ENCODE assay signal across 8 cellular contexts in genomic region chr18:63422087-63422861, GRCh38. TPM values are rescaled to one million over a fixed set of nuclear protein-coding genes. Genes with fewer than 3 reads are reported as not detected.
A peak's percentile ranks its signal among the peaks of the same experiment; 100 is the strongest.
DNase-seq lines count a peak whose midpoint lies in the region; ATAC-seq and TF ChIP-seq lines count a peak whose summit lies in the region.

Gene VPS4B, minus strand, starts transcription at chr18:63422476. Its CDS starts 217 bp downstream, at chr18:63422259.

- H3K27ac ChIP-seq in RWPE2 (ENCODE audit: poor library complexity, severe bottlenecking) = peak within 1 kb of the TSS; percentile 86
- peak within 1 kb of the TSS; percentile 88 for H3K27ac ChIP-seq in fibroblast of lung (ENCODE audit: insufficient read depth, low read length)
- peak within 1 kb of the TSS; percentile 95 for H3K27ac ChIP-seq in naive thymus-derived CD4-positive, alpha-beta T cell (ENCODE audit: low read depth, low read length)

- H3K27me3 ChIP-seq in RWPE2 (ENCODE audit: insufficient read depth, poor library complexity, severe bottlenecking) = no peaks in the 10 kb centered on the region
- H3K27me3 ChIP-seq in fibroblast of lung (ENCODE audit: control insufficient read depth, insufficient read depth, low read length) = no peaks in the 10 kb centered on the region
- H3K27me3 ChIP-seq in naive thymus-derived CD4-positive, alpha-beta T cell (ENCODE audit: control insufficient read depth in 2 of 2, insufficient read depth in 2 of 2, low read length in 2 of 2) = no peaks in the 10 kb centered on the region

- peak within 1 kb of the TSS; percentile 73 for H3K9ac ChIP-seq in fibroblast of lung (ENCODE audit: insufficient read depth, low read length)

- H3K4me1 Mint-ChIP-seq in activated T-helper 2 cell treated with anti-CD3 and anti-CD28 coated beads, Interferon-gamma antibody, Interleukin-2, Interleukin-4, amounts not matched to agents 10 μg/mL and 5 μg/mL and 100 μg/mL, durations not matched to agents 14 hours and 24 hours and 36 hours (ENCODE audit: low read depth) = peaks cover 26% of the 10 kb centered on the region
- peaks cover 6 to 35% (median 26%) of the 10 kb centered on the region in 7 donors for H3K4me1 Mint-ChIP-seq in naive thymus-derived CD4-positive, alpha-beta T cell
- peaks cover 16% of the 10 kb centered on the region in 2 donors for H3K4me1 Mint-ChIP-seq in stimulated activated naive B cell treated with anti-CD40 and anti-IgM and Interleukin-4, amounts not matched to agents 10 μg/mL and 1 μg/mL and 100 μg/mL, for 72 hours

- peak within 1 kb of the TSS; percentile 93 for H3K4me2 ChIP-seq in fibroblast of lung (ENCODE audit: extremely low read depth, insufficient read depth, low read length)

- POLR2A ChIA-PET in naive thymus-derived CD4-positive, alpha-beta T cell (lab: Charles Lee) = interaction anchor here (0.6 to 2.5 kb wide), 19 partner anchors 8 to 1002 kb away, joined by 3 to 19 read pairs (median 4); partner anchors contain the start of genes KDSR, PHLPP1, SERPINB8 and ZCCHC2

- H3K79me2 ChIP-seq in fibroblast of lung (ENCODE audit: control insufficient read depth, insufficient read depth, low read length) = peaks cover 47% of the 10 kb centered on the region

- H3K4me1 ChIP-seq in RWPE2 (ENCODE audit: insufficient read depth, poor library complexity, severe bottlenecking) (peaks cover 15% of the 10 kb centered on the region), fibroblast of lung (ENCODE audit: control insufficient read depth, extremely low read depth, insufficient read depth, low read length) (no peaks in the 10 kb centered on the region)
- peaks cover 17 to 22% of the 10 kb centered on the region in 2 donors for H3K4me1 ChIP-seq in naive thymus-derived CD4-positive, alpha-beta T cell (ENCODE audit: control insufficient read depth in 2 of 2, insufficient read depth in 2 of 2, low read length in 2 of 2)

- peak within 1 kb of the TSS; percentile 92 for H3K27ac Mint-ChIP-seq in activated T-helper 2 cell treated with anti-CD3 and anti-CD28 coated beads, Interferon-gamma antibody, Interleukin-2, Interleukin-4, amounts not matched to agents 10 μg/mL and 5 μg/mL and 100 μg/mL, durations not matched to agents 14 hours and 24 hours and 36 hours
- peak within 1 kb of the TSS; percentile 94 to 100 (median 98) for H3K27ac Mint-ChIP-seq in naive thymus-derived CD4-positive, alpha-beta T cell
- H3K27ac Mint-ChIP-seq in stimulated activated naive B cell treated with anti-CD40 and anti-IgM and Interleukin-4, amounts not matched to agents 10 μg/mL and 1 μg/mL and 100 μg/mL, for 72 hours = peak within 1 kb of the TSS; percentile 99

- H3K4me3 ChIP-seq in RWPE2 (ENCODE audit: severe bottlenecking) (peak within 1 kb of the TSS; percentile 75), fibroblast of lung (replicated peaks in 1 of 4; ENCODE audit: control extremely low read depth in 1 of 4, insufficient read depth in 1 of 4, low read depth in 3 of 4, low read length in 4 of 4) (peak within 1 kb of the TSS; percentile 76 to 100 (median 92))
- H3K4me3 ChIP-seq in naive thymus-derived CD4-positive, alpha-beta T cell (ENCODE audit: low read length) = peak within 1 kb of the TSS; percentile 96

- peaks cover under 1% of the 10 kb centered on the region for H4K20me1 ChIP-seq in fibroblast of lung (ENCODE audit: control insufficient read depth, extremely low read depth, insufficient read depth, low read length)

- intact Hi-C loops in activated T-helper 2 cell treated with anti-CD3 and anti-CD28 coated beads, Interferon-gamma antibody, Interleukin-2, Interleukin-4, amounts not matched to agents 10 μg/mL and 5 μg/mL and 100 μg/mL, durations not matched to agents 14 hours and 24 hours and 36 hours (cut with micrococcal nuclease) = loop anchor here (1.0 to 10.0 kb wide), 7 partner anchors 9 to 1235 kb away; partner anchors contain the start of genes BCL2, KDSR, PHLPP1 and PIGN
- intact Hi-C loops in naive thymus-derived CD4-positive, alpha-beta T cell (cut with micrococcal nuclease) = loop anchor here (1.0 to 10.0 kb wide), 20 partner anchors 13 to 1235 kb away; partner anchors contain the start of genes KDSR (in 2 of the 2), PHLPP1 (in 2 of the 2), PIGN (in 2 of the 2) and RELCH (in 2 of the 2)

- H3K9me3 ChIP-seq in RWPE2 (ENCODE audit: severe bottlenecking) (no peaks in the 10 kb centered on the region), fibroblast of lung (ENCODE audit: control insufficient read depth, insufficient read depth, low read depth, low read length) (no peaks in the 10 kb centered on the region)
- no peaks in the 10 kb centered on the region for H3K9me3 ChIP-seq in naive thymus-derived CD4-positive, alpha-beta T cell (ENCODE audit: control insufficient read depth in 2 of 3, low read length in 3 of 3)

- H2AFZ ChIP-seq in fibroblast of lung (ENCODE audit: low read length) = peak within 1 kb of the TSS; percentile 93

- H3K36me3 ChIP-seq in RWPE2 (ENCODE audit: low read depth) (peaks cover 34% of the 10 kb centered on the region), fibroblast of lung (ENCODE audit: control insufficient read depth, insufficient read depth, low read length) (no peaks in the 10 kb centered on the region)
- H3K36me3 ChIP-seq in naive thymus-derived CD4-positive, alpha-beta T cell (ENCODE audit: control insufficient read depth in 2 of 3, insufficient read depth in 3 of 3, low read length in 3 of 3) = peaks cover 0 to 11% (median 5%) of the 10 kb centered on the region in 3 experiments

- H3K36me3 Mint-ChIP-seq in activated T-helper 2 cell treated with anti-CD3 and anti-CD28 coated beads, Interferon-gamma antibody, Interleukin-2, Interleukin-4, amounts not matched to agents 10 μg/mL and 5 μg/mL and 100 μg/mL, durations not matched to agents 14 hours and 24 hours and 36 hours (ENCODE audit: low read depth) = peaks cover 13% of the 10 kb centered on the region
- H3K36me3 Mint-ChIP-seq in naive thymus-derived CD4-positive, alpha-beta T cell = peaks cover 0 to 5% (median 0%) of the 10 kb centered on the region in 5 donors
- peaks cover 0 to 5% of the 10 kb centered on the region in 2 donors for H3K36me3 Mint-ChIP-seq in stimulated activated naive B cell treated with anti-CD40 and anti-IgM and Interleukin-4, amounts not matched to agents 10 μg/mL and 1 μg/mL and 100 μg/mL, for 72 hours

- peak within 1 kb of the TSS; percentile 89 for H3K4me3 Mint-ChIP-seq in activated T-helper 2 cell treated with anti-CD3 and anti-CD28 coated beads, Interferon-gamma antibody, Interleukin-2, Interleukin-4, amounts not matched to agents 10 μg/mL and 5 μg/mL and 100 μg/mL, durations not matched to agents 14 hours and 24 hours and 36 hours (ENCODE audit: low read depth)
- H3K4me3 Mint-ChIP-seq in naive thymus-derived CD4-positive, alpha-beta T cell = peak within 1 kb of the TSS; percentile 88 to 100 (median 97)
- peak within 1 kb of the TSS; percentile 98 for H3K4me3 Mint-ChIP-seq in stimulated activated naive B cell treated with anti-CD40 and anti-IgM and Interleukin-4, amounts not matched to agents 10 μg/mL and 1 μg/mL and 100 μg/mL, for 72 hours

- no peaks in the 10 kb centered on the region for H3K9me3 Mint-ChIP-seq in activated T-helper 2 cell treated with anti-CD3 and anti-CD28 coated beads, Interferon-gamma antibody, Interleukin-2, Interleukin-4, amounts not matched to agents 10 μg/mL and 5 μg/mL and 100 μg/mL, durations not matched to agents 14 hours and 24 hours and 36 hours
- peaks cover 0 to 5% (median 0%) of the 10 kb centered on the region in 11 donors for H3K9me3 Mint-ChIP-seq in naive thymus-derived CD4-positive, alpha-beta T cell
- no peaks in the 10 kb centered on the region for H3K9me3 Mint-ChIP-seq in stimulated activated naive B cell treated with anti-CD40 and anti-IgM and Interleukin-4, amounts not matched to agents 10 μg/mL and 1 μg/mL and 100 μg/mL, for 72 hours

- TF ChIP-seq CTCF in RWPE2 (IDR thresholded peaks at IDR 0.05; ENCODE audit: poor library complexity, severe bottlenecking) (no peak), fibroblast of lung (conservative IDR thresholded peaks at IDR 0.05 in 1 of 2, IDR thresholded peaks at IDR 0.05 in 1 of 2; ENCODE audit: low read depth in 1 of 2, low read length in 2 of 2) (no peak)

- CTCF ChIA-PET in naive thymus-derived CD4-positive, alpha-beta T cell (lab: Charles Lee) = interaction anchor here (0.8 to 1.3 kb wide), 2 partner anchors 17 to 405 kb away, joined by 4 to 5 read pairs; no protein-coding TSS in a partner anchor

- DNase-seq in EL = peak; percentile 100
- DNase-seq in H4 (ENCODE audit: low spot score) = peak; percentile 99
- peak; percentile 99 for DNase-seq in LoVo (ENCODE audit: low spot score)
- DNase-seq in RWPE2 (ENCODE audit: low spot score) = peak; percentile 97
- peak; percentile 100 for DNase-seq in activated T-helper 2 cell treated with anti-CD3 and anti-CD28 coated beads, Interferon-gamma antibody, Interleukin-2, Interleukin-4, amounts not matched to agents 10 μg/mL and 5 μg/mL and 100 μg/mL, durations not matched to agents 14 hours and 24 hours and 36 hours (ENCODE audit: low spot score)
- peak; percentile 99 to 100 for DNase-seq in fibroblast of lung (ENCODE audit: low read depth in 2 of 2)
- peak; percentile 99 to 100 (median 99) for DNase-seq in naive thymus-derived CD4-positive, alpha-beta T cell
- peak; percentile 100 for DNase-seq in stimulated activated naive B cell treated with anti-CD40 and anti-IgM and Interleukin-4, amounts not matched to agents 10 μg/mL and 1 μg/mL and 100 μg/mL, for 72 hours

- peaks cover 2% of the 10 kb centered on the region for H3K27me3 Mint-ChIP-seq in activated T-helper 2 cell treated with anti-CD3 and anti-CD28 coated beads, Interferon-gamma antibody, Interleukin-2, Interleukin-4, amounts not matched to agents 10 μg/mL and 5 μg/mL and 100 μg/mL, durations not matched to agents 14 hours and 24 hours and 36 hours (ENCODE audit: low read depth)
- peaks cover 0 to 5% (median 2%) of the 10 kb centered on the region in 5 donors for H3K27me3 Mint-ChIP-seq in naive thymus-derived CD4-positive, alpha-beta T cell
- H3K27me3 Mint-ChIP-seq in stimulated activated naive B cell treated with anti-CD40 and anti-IgM and Interleukin-4, amounts not matched to agents 10 μg/mL and 1 μg/mL and 100 μg/mL, for 72 hours = peaks cover 0 to 8% of the 10 kb centered on the region in 2 donors

- ATAC-seq in RWPE2 (ENCODE audit: low read depth) = peak; percentile 95
- ATAC-seq in naive thymus-derived CD4-positive, alpha-beta T cell = peak; percentile 97
- ATAC-seq in stimulated activated naive B cell treated with anti-CD40 and anti-IgM and Interleukin-4, amounts not matched to agents 10 μg/mL and 1 μg/mL and 100 μg/mL, for 72 hours (replicated peaks) = peak; percentile 98 to 99

RNA-seq across cellular contexts. Expression of gene VPS4B, which starts in this region (rescaled TPM):
- 40.7 and 43.5 TPM in 2 replicates for total RNA-seq in H4 (2014; rRNA removed; shearing (Covaris generic))
- total RNA-seq in activated T-helper 2 cell treated with anti-CD3 and anti-CD28 coated beads, Interferon-gamma antibody, Interleukin-2, Interleukin-4, amounts not matched to agents 10 μg/mL and 5 μg/mL and 100 μg/mL, durations not matched to agents 14 hours and 24 hours and 36 hours = 53.8 and 56.1 TPM in 2 replicates
- 48.0 and 52.0 TPM in 2 replicates for total RNA-seq in fibroblast of lung
- polyA plus RNA-seq in fibroblast of lung = 31.9 and 38.0 TPM in 2 replicates
- polyA plus RNA-seq in fibroblast of lung (2012) = 30.4 and 32.1 TPM in 2 replicates
- polyA minus RNA-seq in fibroblast of lung (ENCODE audit: low replicate concordance) = 5.5 and 16.9 TPM in 2 replicates
- total RNA-seq in naive thymus-derived CD4-positive, alpha-beta T cell = 10 to 100 TPM; 48.2 to 84.6 (median 74.9) TPM
- polyA plus RNA-seq in naive thymus-derived CD4-positive, alpha-beta T cell = 10 to 100 TPM; 47.4 to 49.5 TPM

Comparison
In these comparisons a context has a peak if more than half of its experiments do, and no peak if none do; other contexts are left out.
1. Peak in every context shown above with its lines: DNase-seq, ATAC-seq, H3K4me3 ChIP-seq and H3K27ac ChIP-seq.